ENCODE assay signal across 17 cellular contexts in genomic region chr21:39562791-39563770, GRCh38. TPM values are rescaled to one million over a fixed set of nuclear protein-coding genes. Genes with fewer than 3 reads are reported as not detected.
A peak's percentile ranks its signal among the peaks of the same experiment; 100 is the strongest.
DNase-seq lines count a peak whose midpoint lies in the region; ATAC-seq, FAIRE-seq and TF ChIP-seq lines count a peak whose summit lies in the region.
"Had no signal": no experiment of that assay in that cellular context is flagged by ENCODE, and none has a peak within 500 bp of the region (broad histone marks: within the 10 kb centered on the region; RNA-seq: fewer than 3 reads in every experiment).

No MANE protein-coding gene starts in this region.

- peaks cover 0 to 2% (median under 1%) of the 10 kb centered on the region in 4 experiments; a peak in 2 of 7 replicates for H3K4me1 ChIP-seq in H1 (replicated peaks in 1 of 4; ENCODE audit: control insufficient read depth in 3 of 4, insufficient read depth in 4 of 4, low read length in 3 of 4)
- H3K4me1 ChIP-seq: right lobe of liver had no signal

- H4K8ac ChIP-seq in H1 (ENCODE audit: extremely low read depth, insufficient read depth, low read length) = no peak overlapping the region

- no peak overlapping the region for H3K9ac ChIP-seq in H1 (replicated peaks in 1 of 4; ENCODE audit: extremely low read depth in 1 of 4, low read depth in 3 of 4, low read length in 3 of 4)

- H3K79me1 ChIP-seq in H1 (ENCODE audit: low read depth, low read length) = no peaks in the 10 kb centered on the region

- no peak overlapping the region for H4K5ac ChIP-seq in H1 (ENCODE audit: insufficient read length, low read depth, low read length)

- no peak for TF ChIP-seq POLR2A in H1 (IDR thresholded peaks at IDR 0.05; ENCODE audit: control extremely low read depth in 1 of 2, low read depth in 2 of 2, low read length in 2 of 2)

- no peak overlapping the region for H3K4me3 ChIP-seq in H1 (ENCODE audit: extremely low read depth in 1 of 4, insufficient read depth in 2 of 4, low read depth in 3 of 4, low read length in 4 of 4)
- H3K4me3 ChIP-seq: right lobe of liver had no signal

- peak; percentile 40 for DNase-seq in Ammon's horn (ENCODE audit: low spot score)
- peak; percentile 67 for DNase-seq in DMS 273 treated with DMSO at 0.1 percent for 48 hours (lab: John Stamatoyannopoulos, UW)
- peak; percentile 3 for DNase-seq in NCI-H446 treated with DMSO at 0.1 percent for 48 hours (lab: John Stamatoyannopoulos, UW)
- DNase-seq in H1 (ENCODE audit: low read depth in 1 of 2, low spot score in 2 of 2) = no peak
- no peak for DNase-seq in activated effector memory CD4-positive, alpha-beta T cell treated with Interleukin-2 at 50 U/mL for 16 hours
- DNase-seq in midbrain (lab: John Stamatoyannopoulos, UW) = no peak
- DNase-seq: activated effector memory CD4-positive, alpha-beta T cell treated with anti-CD3 and anti-CD28 coated beads, Interleukin-2, amount 50 U/mL, for 16 hours; Calu3; cortex of kidney; HCEC 1CT; Karpas-422; mesenchymal stem cell; NCI-H187; right lobe of liver; SHP77 had no signal

- WGBS in H1 (ENCODE audit: extremely low coverage in 1 of 2, insufficient coverage in 1 of 2, insufficient read length in 1 of 2, insufficient replicate concordance in 2 of 2, low coverage in 1 of 2, low lambda C conversion rate in 2 of 2, missing lambda C conversion rate in 1 of 2), 2 experiments = 78 to 86% methylated on average over 1 to 12 of the region's 12 CpGs

- no peaks in the 10 kb centered on the region for H3K9me3 ChIP-seq in H1 (ENCODE audit: insufficient read depth in 2 of 2, low read depth in 1 of 2, low read length in 1 of 2)
- H3K9me3 ChIP-seq: right lobe of liver had no signal

- H3K4ac ChIP-seq in H1 (replicated peaks; ENCODE audit: insufficient read length, low read depth, low read length) = no peak overlapping the region

- no peak overlapping the region for H2BK15ac ChIP-seq in H1 (ENCODE audit: low read length)

- no peak for FAIRE-seq in H1 (lab: Jason Lieb, UNC)

- no peaks in the 10 kb centered on the region for H4K20me1 ChIP-seq in H1 (replicated peaks in 1 of 2; ENCODE audit: control insufficient read depth in 1 of 2, insufficient read depth in 2 of 2, low read length in 2 of 2)

- H2AFZ ChIP-seq in H1 (ENCODE audit: low read length) = no peak overlapping the region

- H3K14ac ChIP-seq in H1 (ENCODE audit: insufficient read length) = no peak overlapping the region

- H2BK20ac ChIP-seq in H1 (ENCODE audit: low read length) = peak overlapping the region; percentile 67; the same call in 1 of the 2 replicates

- H4K91ac ChIP-seq in H1 (replicated peaks; ENCODE audit: insufficient read length, low read length) = no peak overlapping the region

- H3K27me3 ChIP-seq in H1 (replicated peaks in 1 of 4; ENCODE audit: control insufficient read depth in 3 of 4, extremely low read depth in 1 of 4, insufficient read depth in 3 of 4, low read length in 3 of 4) = no peaks in the 10 kb centered on the region
- H3K27me3 ChIP-seq: right lobe of liver had no signal

- peak overlapping the region; percentile 96; the same call in 1 of the 2 replicates for H2BK12ac ChIP-seq in H1 (ENCODE audit: low read depth, low read length)

- H2AK5ac ChIP-seq in H1 (ENCODE audit: low read depth, low read length) = peak overlapping the region; percentile 76

- 0 out of 2 replicates have a peak overlapping the region, but pooled peaks have one; percentile 65 for H3K18ac ChIP-seq in H1 (ENCODE audit: extremely low read depth, low read length)

- TF ChIP-seq EP300 in H1 (IDR thresholded peaks at IDR 0.05; ENCODE audit: borderline replicate concordance in 1 of 2, low read depth in 2 of 2, low read length in 2 of 2) = no peak

- H3K27ac ChIP-seq in H1 (ENCODE audit: low read depth, low read length) = no peak overlapping the region
- H3K27ac ChIP-seq: right lobe of liver had no signal

- H3K23me2 ChIP-seq in H1 (ENCODE audit: low read depth, low read length) = no peaks in the 10 kb centered on the region; the same call in 1 of the 2 replicates

- CTCF ChIA-PET in H1 (lab: Charles Lee; ENCODE audit: partially characterized antibody) = interaction anchor here (0.8 to 1.0 kb wide), 2 partner anchors 9 to 18 kb away, joined by 3 to 4 read pairs; no protein-coding TSS in a partner anchor

- no peak overlapping the region for H3K23ac ChIP-seq in H1 (ENCODE audit: insufficient read length)

- POLR2A ChIA-PET in H1 (lab: Charles Lee; ENCODE audit: partially characterized antibody) = interaction anchor here (1.0 to 1.7 kb wide), 2 partner anchors 19 to 27 kb away, joined by 4 to 5 read pairs; no protein-coding TSS in a partner anchor

- TF ChIP-seq RAD21 in H1 (IDR thresholded peaks at IDR 0.05 in 1 of 2, conservative IDR thresholded peaks at IDR 0.05 in 1 of 2; ENCODE audit: low read depth in 2 of 2, low read length in 2 of 2) = no peak

- no peaks in the 10 kb centered on the region for H3K79me2 ChIP-seq in H1 (ENCODE audit: control insufficient read depth in 1 of 2, insufficient read depth in 2 of 2, low read length in 2 of 2)

- TF ChIP-seq CTCF in H1 (IDR thresholded peaks at IDR 0.05; ENCODE audit: control extremely low read depth in 1 of 3, insufficient read depth in 1 of 3, low read depth in 1 of 3, low read length in 3 of 3) = no peak

- H2BK5ac ChIP-seq in H1 (ENCODE audit: low read depth, low read length) = peak overlapping the region; percentile 56; the same call in 1 of the 2 replicates

- H3K36me3 ChIP-seq in H1 (ENCODE audit: control insufficient read depth in 2 of 4, insufficient read depth in 4 of 4, low read length in 3 of 4) = no peaks in the 10 kb centered on the region
- H3K36me3 ChIP-seq: right lobe of liver had no signal

- H3K56ac ChIP-seq in H1 (replicated peaks; ENCODE audit: insufficient read length, low read depth, low read length) = no peak overlapping the region

- no peak for ATAC-seq in GM21576 (IDR thresholded peaks at IDR 0.05; ENCODE audit: unreplicated experiment)
- ATAC-seq: right lobe of liver had no signal

- H2BK120ac ChIP-seq in H1 (replicated peaks; ENCODE audit: low read depth, low read length) = no peak overlapping the region

- H3K4me2 ChIP-seq in H1 (ENCODE audit: insufficient read depth in 1 of 2, low read depth in 2 of 2, low read length in 2 of 2) = no peak overlapping the region

TF ChIP-seq in H1, 55 proteins besides CTCF, POLR2A, EP300 and RAD21:
- TF ChIP-seq CBX5 (IDR thresholded peaks at IDR 0.05; ENCODE audit: low read depth, low read length) = no peak

RNA-seq across cellular contexts. Expression of gene B3GALT5, which starts 49.7 kb away (rescaled TPM):
- total RNA-seq in H1 (2021; fragmentation: NEBNext Ultra II Directional; extraction: Animal tissue kit (Norgen Biotek cat#: 25700)) = 23.8 and 25.1 TPM in 2 replicates
- 11.9 and 12.4 TPM in 2 replicates for polyA plus RNA-seq in H1 (2011; rRNA removed)
- 9.7 TPM for polyA plus RNA-seq in H1 (2011; cell fraction: cytosol; rRNA removed)
- polyA plus RNA-seq in H1 (2011; cell fraction: nucleus; rRNA removed) = 25.2 TPM
- 9.9 to 15.2 TPM (median 12.4 TPM) in 4 replicates for polyA plus RNA-seq in H1 (2012, experiment 1 of 2)
- polyA plus RNA-seq in H1 (2012, experiment 2 of 2) = 1.6 TPM
- polyA plus RNA-seq in H1 (2013, experiment 1 of 2) = 19.2 TPM
- 18.8 TPM for polyA plus RNA-seq in H1 (2013, experiment 2 of 2)
- 47.8 and 63.7 TPM in 2 replicates for polyA minus RNA-seq in H1 (2011; rRNA and poly(A)+ RNA removed)
- polyA minus RNA-seq in H1 (2011; cell fraction: cytosol; rRNA and poly(A)+ RNA removed) = 24.7 TPM
- 38.0 TPM for polyA minus RNA-seq in H1 (2011; cell fraction: nucleus; rRNA and poly(A)+ RNA removed)
- total RNA-seq: T-helper 2 cell treated with Interferon-gamma antibody and Interleukin-4, amounts not matched to agents 100 ng/mL and 5 ng/mL, for 36 hours had no signal

Comparison
In these comparisons a context has a peak if more than half of its experiments do, and no peak if none do; other contexts are left out.
1. DNase-seq: peak in Ammon's horn (single experiment), DMS 273 treated with DMSO at 0.1 percent for 48 hours (single experiment) and NCI-H446 treated with DMSO at 0.1 percent for 48 hours (single experiment); none in H1 (0 of 2), activated effector memory CD4-positive, alpha-beta T cell treated with Interleukin-2 at 50 U/mL for 16 hours (single experiment) and midbrain (single experiment).